8 cellular contexts compared by ENCODE assay signal in genomic region chr15:84023636-84024035, GRCh38.
DNase-seq lines count a peak whose midpoint lies in the region; ATAC-seq, FAIRE-seq and TF ChIP-seq lines count a peak whose summit lies in the region.

No MANE protein-coding gene starts in this region.

- no peaks in the 10 kb centered on the region for H3K79me2 ChIP-seq in H1 (ENCODE audit: control insufficient read depth in 1 of 2, insufficient read depth in 2 of 2, low read length in 2 of 2)

- no peak overlapping the region for H3K56ac ChIP-seq in H1 (replicated peaks; ENCODE audit: insufficient read length, low read depth, low read length)

- no peak overlapping the region for H2BK120ac ChIP-seq in H1 (replicated peaks; ENCODE audit: low read depth, low read length)

- no peak overlapping the region for H3K4me2 ChIP-seq in H1 (ENCODE audit: insufficient read depth in 1 of 2, low read depth in 2 of 2, low read length in 2 of 2)

- no peak overlapping the region for H2AK5ac ChIP-seq in H1 (ENCODE audit: low read depth, low read length)

- POLR2A ChIA-PET in H1 (lab: Charles Lee; ENCODE audit: partially characterized antibody) = interaction anchor here (0.7 kb wide), 1 partner anchor 370 kb away, joined by 3 read pairs; no protein-coding TSS in a partner anchor

- H2BK5ac ChIP-seq in H1 (ENCODE audit: low read depth, low read length) = no peak overlapping the region

- TF ChIP-seq EP300 in H1 (IDR thresholded peaks at IDR 0.05; ENCODE audit: borderline replicate concordance in 1 of 2, low read depth in 2 of 2, low read length in 2 of 2) = no peak

- no peaks in the 10 kb centered on the region for H4K20me1 ChIP-seq in H1 (replicated peaks in 1 of 2; ENCODE audit: control insufficient read depth in 1 of 2, insufficient read depth in 2 of 2, low read length in 2 of 2)

- H3K27ac ChIP-seq in H1 (ENCODE audit: low read depth, low read length) (no peak overlapping the region), small intestine (ENCODE audit: low read depth in 1 of 2, low read length in 1 of 2) (no peak overlapping the region)

- no peak overlapping the region for H3K14ac ChIP-seq in H1 (ENCODE audit: insufficient read length)

- WGBS in H1 (ENCODE audit: extremely low coverage in 1 of 2, insufficient coverage in 1 of 2, insufficient read length in 1 of 2, insufficient replicate concordance in 2 of 2, low coverage in 1 of 2, low lambda C conversion rate in 2 of 2, missing lambda C conversion rate in 1 of 2), 2 experiments = 89% methylated on average over 11 of the region's 11 CpGs; no CpG with 5 or more reads in 1 of the 2 experiments
- WGBS in small intestine, 3 donors = 91 to 93% (median 92%) methylated on average over 11 of the region's 11 CpGs

- no peak overlapping the region for H2BK20ac ChIP-seq in H1 (ENCODE audit: low read length)

- H3K4ac ChIP-seq in H1 (replicated peaks; ENCODE audit: insufficient read length, low read depth, low read length) = no peak overlapping the region

- peak in 2 of 3 experiments; percentile 54 to 67; a peak in 3 of 4 replicates for TF ChIP-seq CTCF in H1 (IDR thresholded peaks at IDR 0.05; ENCODE audit: control extremely low read depth in 1 of 3, insufficient read depth in 1 of 3, low read depth in 1 of 3, low read length in 3 of 3)

- no peaks in the 10 kb centered on the region for H3K36me3 ChIP-seq in H1 (ENCODE audit: control insufficient read depth in 2 of 4, insufficient read depth in 4 of 4, low read length in 3 of 4)
- H3K36me3 ChIP-seq in small intestine (ENCODE audit: control insufficient read depth in 2 of 2, insufficient read depth in 2 of 2, low read length in 2 of 2) = no peaks in the 10 kb centered on the region

- H4K5ac ChIP-seq in H1 (ENCODE audit: insufficient read length, low read depth, low read length) = no peak overlapping the region

- no peaks in the 10 kb centered on the region; a peak in 1 of 4 replicates for H3K9me3 ChIP-seq in H1 (ENCODE audit: insufficient read depth in 2 of 2, low read depth in 1 of 2, low read length in 1 of 2)
- H3K9me3 ChIP-seq in small intestine (ENCODE audit: control insufficient read depth, low read depth) = no peaks in the 10 kb centered on the region

- peak; percentile 43 for DNase-seq in activated CD4-positive, alpha-beta T cell treated with anti-CD3 and anti-CD28 coated beads for 48 hours
- DNase-seq in activated CD4-positive, alpha-beta T cell treated with anti-CD3 and anti-CD28 coated beads for 4 hours = no peak
- DNase-seq in NCI-H69 (lab: John Stamatoyannopoulos, UW) = peak; percentile 21
- peak in 1 of 2 experiments; percentile 48 for DNase-seq in H1 (ENCODE audit: low read depth in 1 of 2, low spot score in 2 of 2)
- no peak for DNase-seq in sciatic nerve (ENCODE audit: low spot score)
- no peak for DNase-seq in small intestine
- no peak for DNase-seq in NCI-H2029 treated with DMSO at 0.1 percent for 48 hours (lab: John Stamatoyannopoulos, UW)

- TF ChIP-seq RAD21 in H1 (IDR thresholded peaks at IDR 0.05 in 1 of 2, conservative IDR thresholded peaks at IDR 0.05 in 1 of 2; ENCODE audit: low read depth in 2 of 2, low read length in 2 of 2) = peak; percentile 54 to 56

- no peak overlapping the region for H4K8ac ChIP-seq in H1 (ENCODE audit: extremely low read depth, insufficient read depth, low read length)

- no peak overlapping the region for H3K23ac ChIP-seq in H1 (ENCODE audit: insufficient read length)

- peak; percentile 63 for FAIRE-seq in H1 (lab: Jason Lieb, UNC)
- FAIRE-seq in small intestine (lab: Jason Lieb, UNC) = no peak

- intact Hi-C loops in sciatic nerve (cut with DNase I) = no loop called here

- ATAC-seq in sciatic nerve (peak; percentile 41), HG03039 (IDR thresholded peaks at IDR 0.05; ENCODE audit: unreplicated experiment) (no peak)

- no peaks in the 10 kb centered on the region; the same call in 1 of the 2 replicates for H3K23me2 ChIP-seq in H1 (ENCODE audit: low read depth, low read length)

- no peak overlapping the region for H3K18ac ChIP-seq in H1 (ENCODE audit: extremely low read depth, low read length)

- no peak overlapping the region for H3K4me3 ChIP-seq in H1 (ENCODE audit: extremely low read depth in 1 of 4, insufficient read depth in 2 of 4, low read depth in 3 of 4, low read length in 4 of 4)
- no peak overlapping the region for H3K4me3 ChIP-seq in small intestine (ENCODE audit: low read depth in 1 of 2, low read length in 2 of 2)

- TF ChIP-seq POLR2A in H1 (IDR thresholded peaks at IDR 0.05; ENCODE audit: control extremely low read depth in 1 of 2, low read depth in 2 of 2, low read length in 2 of 2) = no peak

- H3K27me3 ChIP-seq in H1 (replicated peaks in 1 of 4; ENCODE audit: control insufficient read depth in 3 of 4, extremely low read depth in 1 of 4, insufficient read depth in 3 of 4, low read length in 3 of 4) = no peaks in the 10 kb centered on the region
- no peaks in the 10 kb centered on the region for H3K27me3 ChIP-seq in small intestine (ENCODE audit: control insufficient read depth in 2 of 2, insufficient read depth in 2 of 2, low read length in 2 of 2)

- no peak overlapping the region for H2BK15ac ChIP-seq in H1 (ENCODE audit: low read length)

- CTCF ChIA-PET in H1 (lab: Charles Lee; ENCODE audit: partially characterized antibody) = interaction anchor here (0.7 to 4.8 kb wide), 13 partner anchors 11 to 435 kb away, joined by 3 to 52 read pairs (median 4); no protein-coding TSS in a partner anchor

- no peak overlapping the region for H2BK12ac ChIP-seq in H1 (ENCODE audit: low read depth, low read length)

- no peak overlapping the region for H3K9ac ChIP-seq in H1 (replicated peaks in 1 of 4; ENCODE audit: extremely low read depth in 1 of 4, low read depth in 3 of 4, low read length in 3 of 4)

- H3K79me1 ChIP-seq in H1 (ENCODE audit: low read depth, low read length) = no peaks in the 10 kb centered on the region

- no peak overlapping the region for H4K91ac ChIP-seq in H1 (replicated peaks; ENCODE audit: insufficient read length, low read length)

- no peaks in the 10 kb centered on the region for H3K4me1 ChIP-seq in H1 (replicated peaks in 1 of 4; ENCODE audit: control insufficient read depth in 3 of 4, insufficient read depth in 4 of 4, low read length in 3 of 4)
- H3K4me1 ChIP-seq in small intestine (ENCODE audit: control insufficient read depth in 2 of 2, insufficient read depth in 1 of 2, low read depth in 1 of 2, low read length in 1 of 2) = no peaks in the 10 kb centered on the region

- no peak overlapping the region for H2AFZ ChIP-seq in H1 (ENCODE audit: low read length)

TF ChIP-seq in H1, 55 proteins besides CTCF, POLR2A, EP300 and RAD21:
- TF ChIP-seq CEBPB (IDR thresholded peaks at IDR 0.05; ENCODE audit: low read depth, low read length) = no peak
- TF ChIP-seq SP2 (IDR thresholded peaks at IDR 0.05; ENCODE audit: low read length) = peak; percentile 55
TF ChIP-seq in H1: peak in this region for 1.

Comparison
In these comparisons a context has a peak if more than half of its experiments do, and no peak if none do; other contexts are left out.
1. DNase-seq: peak in activated CD4-positive, alpha-beta T cell treated with anti-CD3 and anti-CD28 coated beads for 48 hours (single experiment) and NCI-H69 (single experiment); none in activated CD4-positive, alpha-beta T cell treated with anti-CD3 and anti-CD28 coated beads for 4 hours (0 of 2), sciatic nerve (single experiment), small intestine (single experiment) and NCI-H2029 treated with DMSO at 0.1 percent for 48 hours (single experiment).